Comparison of ENCODE assay signal across 1 cellular context in the genomic region with DNA sequence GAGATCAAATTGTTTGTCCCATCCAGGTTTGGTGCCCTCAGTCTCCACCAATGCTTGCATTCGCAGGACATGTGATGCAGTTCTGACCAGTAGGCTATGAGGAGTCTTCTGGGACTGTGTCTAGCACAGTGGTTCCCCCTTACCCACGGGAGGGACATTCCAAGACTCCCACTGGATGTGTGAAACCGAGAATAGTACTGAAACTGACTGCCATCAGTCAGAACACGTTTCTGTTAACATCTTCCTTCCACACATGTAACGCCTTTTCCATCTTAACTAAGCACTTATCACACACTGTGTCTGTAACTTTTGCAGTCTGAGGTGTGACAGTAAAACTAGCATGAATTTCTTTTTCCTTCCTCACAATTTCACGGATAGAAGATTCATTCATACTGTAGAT.
TF ChIP-seq lines count a peak whose summit lies in the region.

No MANE protein-coding gene starts in this region.

TF ChIP-seq in GM23338, 12 proteins besides CTCF, POLR2A, EP300 and RAD21 (continued from another document):
- TF ChIP-seq, protein P1, sequence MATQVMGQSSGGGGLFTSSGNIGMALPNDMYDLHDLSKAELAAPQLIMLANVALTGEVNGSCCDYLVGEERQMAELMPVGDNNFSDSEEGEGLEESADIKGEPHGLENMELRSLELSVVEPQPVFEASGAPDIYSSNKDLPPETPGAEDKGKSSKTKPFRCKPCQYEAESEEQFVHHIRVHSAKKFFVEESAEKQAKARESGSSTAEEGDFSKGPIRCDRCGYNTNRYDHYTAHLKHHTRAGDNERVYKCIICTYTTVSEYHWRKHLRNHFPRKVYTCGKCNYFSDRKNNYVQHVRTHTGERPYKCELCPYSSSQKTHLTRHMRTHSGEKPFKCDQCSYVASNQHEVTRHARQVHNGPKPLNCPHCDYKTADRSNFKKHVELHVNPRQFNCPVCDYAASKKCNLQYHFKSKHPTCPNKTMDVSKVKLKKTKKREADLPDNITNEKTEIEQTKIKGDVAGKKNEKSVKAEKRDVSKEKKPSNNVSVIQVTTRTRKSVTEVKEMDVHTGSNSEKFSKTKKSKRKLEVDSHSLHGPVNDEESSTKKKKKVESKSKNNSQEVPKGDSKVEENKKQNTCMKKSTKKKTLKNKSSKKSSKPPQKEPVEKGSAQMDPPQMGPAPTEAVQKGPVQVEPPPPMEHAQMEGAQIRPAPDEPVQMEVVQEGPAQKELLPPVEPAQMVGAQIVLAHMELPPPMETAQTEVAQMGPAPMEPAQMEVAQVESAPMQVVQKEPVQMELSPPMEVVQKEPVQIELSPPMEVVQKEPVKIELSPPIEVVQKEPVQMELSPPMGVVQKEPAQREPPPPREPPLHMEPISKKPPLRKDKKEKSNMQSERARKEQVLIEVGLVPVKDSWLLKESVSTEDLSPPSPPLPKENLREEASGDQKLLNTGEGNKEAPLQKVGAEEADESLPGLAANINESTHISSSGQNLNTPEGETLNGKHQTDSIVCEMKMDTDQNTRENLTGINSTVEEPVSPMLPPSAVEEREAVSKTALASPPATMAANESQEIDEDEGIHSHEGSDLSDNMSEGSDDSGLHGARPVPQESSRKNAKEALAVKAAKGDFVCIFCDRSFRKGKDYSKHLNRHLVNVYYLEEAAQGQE (IDR thresholded peaks at IDR 0.05; ENCODE audit: unreplicated experiment), result no peak
- TF ChIP-seq, protein P2, sequence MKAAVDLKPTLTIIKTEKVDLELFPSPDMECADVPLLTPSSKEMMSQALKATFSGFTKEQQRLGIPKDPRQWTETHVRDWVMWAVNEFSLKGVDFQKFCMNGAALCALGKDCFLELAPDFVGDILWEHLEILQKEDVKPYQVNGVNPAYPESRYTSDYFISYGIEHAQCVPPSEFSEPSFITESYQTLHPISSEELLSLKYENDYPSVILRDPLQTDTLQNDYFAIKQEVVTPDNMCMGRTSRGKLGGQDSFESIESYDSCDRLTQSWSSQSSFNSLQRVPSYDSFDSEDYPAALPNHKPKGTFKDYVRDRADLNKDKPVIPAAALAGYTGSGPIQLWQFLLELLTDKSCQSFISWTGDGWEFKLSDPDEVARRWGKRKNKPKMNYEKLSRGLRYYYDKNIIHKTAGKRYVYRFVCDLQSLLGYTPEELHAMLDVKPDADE (IDR thresholded peaks at IDR 0.05), result no peak
- TF ChIP-seq POLR2AphosphoS5 (IDR thresholded peaks at IDR 0.05; ENCODE audit: low read depth), result no peak
